Comparison of ENCODE assay signal across 8 cellular contexts in the genomic region with DNA sequence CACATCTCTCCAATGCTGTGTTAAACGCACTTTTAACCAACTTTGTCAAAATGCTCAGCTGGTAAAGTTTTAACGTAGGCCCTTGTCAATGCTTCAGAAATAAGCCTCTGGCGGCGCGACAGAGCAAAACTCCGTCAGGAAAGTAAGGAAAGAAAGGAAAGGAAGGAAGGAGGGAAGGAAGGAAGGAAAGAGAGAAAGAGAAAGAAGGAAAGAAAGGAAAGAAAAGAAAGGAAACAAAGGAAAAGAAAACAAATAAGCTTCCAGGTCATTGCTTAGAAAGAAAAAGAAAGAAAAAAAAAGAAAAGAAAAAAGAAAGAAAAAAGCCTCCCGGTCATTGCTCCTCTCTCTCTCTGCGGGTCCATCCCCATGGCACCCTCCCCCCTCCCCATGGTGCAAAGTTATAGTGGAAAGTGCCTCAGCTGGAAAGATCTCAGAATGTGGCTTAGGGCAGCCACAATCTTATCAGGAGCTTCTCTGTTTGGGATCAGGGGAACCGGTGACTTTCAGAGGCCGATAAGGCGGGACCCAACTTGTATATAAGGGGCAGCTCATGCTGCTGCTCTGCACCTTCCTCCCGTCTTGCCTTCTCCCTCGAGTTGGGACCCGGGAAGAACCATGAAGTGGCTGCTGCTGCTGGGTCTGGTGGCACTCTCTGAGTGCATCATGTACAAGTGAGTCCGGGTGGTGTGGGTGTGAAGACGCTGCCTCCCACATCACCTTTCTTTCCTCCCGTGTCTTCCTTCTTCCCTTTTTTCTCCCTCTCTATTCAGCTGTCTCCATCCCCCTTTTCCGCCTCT. TPM values are rescaled to one million over a fixed set of nuclear protein-coding genes. Genes with fewer than 3 reads are reported as not detected.
"Had no signal": no experiment of that assay in that cellular context is flagged by ENCODE, and none has a peak within 500 bp of the region (broad histone marks: within the 10 kb centered on the region; RNA-seq: fewer than 3 reads in every experiment).

A gene (plus strand): TSS at position 566 of the 797 bp plus-strand sequence. CDS start 50 bp downstream, at position 616.

RNA-seq across cellular contexts. Expression of the gene that starts here (rescaled TPM):
- total RNA-seq: activated B cell treated with CpG ODN at 0.5 μM for 24 hours; activated CD4-positive, alpha-beta memory T cell treated with anti-CD3 and anti-CD28 coated beads, Interleukin-2, amount 10 ng/mL, durations not matched to agents 7 days and 5 days; activated CD8-positive, alpha-beta memory T cell treated with anti-CD3 and anti-CD28 coated beads, Interleukin-2, amount 10 ng/mL, durations not matched to agents 7 days and 5 days; NCI-H460; PC-9; SK-MEL-5; T-cell; T-helper 17 cell had no signal
